In genomic region chr1:234871039-234871709, GRCh38 we compare ENCODE assay signal across 16 cellular contexts.
A peak's percentile ranks its signal among the peaks of the same experiment; 100 is the strongest.
DNase-seq lines count a peak whose midpoint lies in the region; ATAC-seq and TF ChIP-seq lines count a peak whose summit lies in the region.
"Had no signal": no experiment of that assay in that cellular context is flagged by ENCODE, and none has a peak within 500 bp of the region (broad histone marks: within the 10 kb centered on the region; RNA-seq: fewer than 3 reads in every experiment).

No MANE protein-coding gene starts in this region.

- no peak for ATAC-seq in natural killer cell treated with Interleukin-12 subunit alpha and Interleukin-12 subunit beta and Interleukin-15 and Interleukin-18, amount 100 ng/mL, for 72 hours
- no peak for ATAC-seq in natural killer cell
- ATAC-seq in GM18519 (IDR thresholded peaks at IDR 0.05; ENCODE audit: low FRiP score, unreplicated experiment), result no peak
- ATAC-seq in HG03108 (IDR thresholded peaks at IDR 0.05; ENCODE audit: unreplicated experiment), result no peak
- ATAC-seq: activated CD8-positive, alpha-beta T cell treated with anti-CD3 and anti-CD28 coated beads for 36 hours had no signal

- H3K27ac Mint-ChIP-seq in natural killer cell treated with Interleukin-12 subunit alpha and Interleukin-12 subunit beta and Interleukin-15 and Interleukin-18, amount 100 ng/mL, for 72 hours, result peak overlapping the region in 1 of 2 donors; percentile 26
- no peak overlapping the region for H3K27ac Mint-ChIP-seq in natural killer cell
- H3K27ac Mint-ChIP-seq in activated T-helper 1 cell treated with anti-CD3 and anti-CD28 coated beads, Interleukin-12 subunit alpha, Interleukin-12 subunit beta, Interleukin-2, Interleukin-4 antibody, amounts not matched to agents 30 ng/mL and 10 ng/mL and 1 ng/mL, durations not matched to agents 14 hours and 24 hours and 36 hours, result peak overlapping the region; percentile 63
- H3K27ac Mint-ChIP-seq in nephron, result peak overlapping the region in 2 of 3 experiments; percentile 5 to 9
- H3K27ac Mint-ChIP-seq: activated CD8-positive, alpha-beta T cell treated with anti-CD3 and anti-CD28 coated beads for 36 hours had no signal

- H3K4me3 Mint-ChIP-seq in natural killer cell treated with Interleukin-12 subunit alpha and Interleukin-12 subunit beta and Interleukin-15 and Interleukin-18, amount 100 ng/mL, for 72 hours, result no peak overlapping the region
- no peak overlapping the region for H3K4me3 Mint-ChIP-seq in natural killer cell
- H3K4me3 Mint-ChIP-seq in activated T-helper 1 cell treated with anti-CD3 and anti-CD28 coated beads, Interleukin-12 subunit alpha, Interleukin-12 subunit beta, Interleukin-2, Interleukin-4 antibody, amounts not matched to agents 30 ng/mL and 10 ng/mL and 1 ng/mL, durations not matched to agents 14 hours and 24 hours and 36 hours, result no peak overlapping the region
- H3K4me3 Mint-ChIP-seq in nephron, result no peak overlapping the region
- H3K4me3 Mint-ChIP-seq: activated CD8-positive, alpha-beta T cell treated with anti-CD3 and anti-CD28 coated beads for 36 hours; CD4-positive, CD25-positive, alpha-beta regulatory T cell had no signal

- H3K36me3 Mint-ChIP-seq in natural killer cell treated with Interleukin-12 subunit alpha and Interleukin-12 subunit beta and Interleukin-15 and Interleukin-18, amount 100 ng/mL, for 72 hours, result no peaks in the 10 kb centered on the region
- H3K36me3 Mint-ChIP-seq in natural killer cell (no peaks in the 10 kb centered on the region), nephron (ENCODE audit: low read depth) (no peaks in the 10 kb centered on the region)
- H3K36me3 Mint-ChIP-seq in activated T-helper 1 cell treated with anti-CD3 and anti-CD28 coated beads, Interleukin-12 subunit alpha, Interleukin-12 subunit beta, Interleukin-2, Interleukin-4 antibody, amounts not matched to agents 30 ng/mL and 10 ng/mL and 1 ng/mL, durations not matched to agents 14 hours and 24 hours and 36 hours (ENCODE audit: low read depth), result no peaks in the 10 kb centered on the region
- H3K36me3 Mint-ChIP-seq: CD4-positive, CD25-positive, alpha-beta regulatory T cell had no signal

- no peaks in the 10 kb centered on the region for H3K9me3 Mint-ChIP-seq in natural killer cell treated with Interleukin-12 subunit alpha and Interleukin-12 subunit beta and Interleukin-15 and Interleukin-18, amount 100 ng/mL, for 72 hours
- H3K9me3 Mint-ChIP-seq in natural killer cell, result no peaks in the 10 kb centered on the region
- H3K9me3 Mint-ChIP-seq in activated T-helper 1 cell treated with anti-CD3 and anti-CD28 coated beads, Interleukin-12 subunit alpha, Interleukin-12 subunit beta, Interleukin-2, Interleukin-4 antibody, amounts not matched to agents 30 ng/mL and 10 ng/mL and 1 ng/mL, durations not matched to agents 14 hours and 24 hours and 36 hours, result peaks cover 5% of the 10 kb centered on the region
- H3K9me3 Mint-ChIP-seq in nephron, result no peaks in the 10 kb centered on the region
- H3K9me3 Mint-ChIP-seq: activated CD8-positive, alpha-beta T cell treated with anti-CD3 and anti-CD28 coated beads for 36 hours; CD4-positive, CD25-positive, alpha-beta regulatory T cell had no signal

- H3K4me1 Mint-ChIP-seq in natural killer cell treated with Interleukin-12 subunit alpha and Interleukin-12 subunit beta and Interleukin-15 and Interleukin-18, amount 100 ng/mL, for 72 hours (ENCODE audit: low read depth in 2 of 2), result peaks cover 51 to 53% of the 10 kb centered on the region in 2 donors
- H3K4me1 Mint-ChIP-seq in natural killer cell (peaks cover 15 to 16% of the 10 kb centered on the region in 2 donors), nephron (peaks cover 39% of the 10 kb centered on the region)
- peaks cover 60% of the 10 kb centered on the region for H3K4me1 Mint-ChIP-seq in activated T-helper 1 cell treated with anti-CD3 and anti-CD28 coated beads, Interleukin-12 subunit alpha, Interleukin-12 subunit beta, Interleukin-2, Interleukin-4 antibody, amounts not matched to agents 30 ng/mL and 10 ng/mL and 1 ng/mL, durations not matched to agents 14 hours and 24 hours and 36 hours (ENCODE audit: low read depth)

- DNase-seq in natural killer cell treated with Interleukin-12 subunit alpha and Interleukin-12 subunit beta and Interleukin-15 and Interleukin-18, amount 100 ng/mL, for 72 hours (ENCODE audit: low spot score), result peak; percentile 32
- DNase-seq in natural killer cell (no peak), AG20443 (ENCODE audit: low spot score) (no peak), NCI-H146 (lab: John Stamatoyannopoulos, UW) (no peak)
- DNase-seq in activated T-helper 1 cell treated with anti-CD3 and anti-CD28 coated beads, Interleukin-12 subunit alpha, Interleukin-12 subunit beta, Interleukin-2, Interleukin-4 antibody, amounts not matched to agents 30 ng/mL and 10 ng/mL and 1 ng/mL, durations not matched to agents 14 hours and 24 hours and 36 hours (ENCODE audit: low spot score), result no peak
- DNase-seq: activated CD8-positive, alpha-beta T cell treated with anti-CD3 and anti-CD28 coated beads for 36 hours; activated naive CD4-positive, alpha-beta T cell treated with anti-CD3 and anti-CD28 coated beads, Interleukin-2, amount 50 U/mL, for 16 hours; activated T-cell treated with anti-CD3 and anti-CD28 coated beads, Interleukin-2, amount 50 U/mL, for 1 hour; CD4-positive, CD25-positive, alpha-beta regulatory T cell; MG63; NCI-H1417 treated with DMSO at 0.1 percent for 48 hours; NCI-H2171; NCI-H748 treated with DMSO at 0.1 percent for 48 hours had no signal

- H3K27me3 Mint-ChIP-seq in natural killer cell treated with Interleukin-12 subunit alpha and Interleukin-12 subunit beta and Interleukin-15 and Interleukin-18, amount 100 ng/mL, for 72 hours, result no peaks in the 10 kb centered on the region
- H3K27me3 Mint-ChIP-seq in natural killer cell (ENCODE audit: low read depth in 2 of 2) (peaks cover 0 to 4% of the 10 kb centered on the region in 2 donors), nephron (ENCODE audit: low read depth) (peaks cover 8% of the 10 kb centered on the region)
- no peaks in the 10 kb centered on the region for H3K27me3 Mint-ChIP-seq in activated T-helper 1 cell treated with anti-CD3 and anti-CD28 coated beads, Interleukin-12 subunit alpha, Interleukin-12 subunit beta, Interleukin-2, Interleukin-4 antibody, amounts not matched to agents 30 ng/mL and 10 ng/mL and 1 ng/mL, durations not matched to agents 14 hours and 24 hours and 36 hours (ENCODE audit: insufficient read depth)
- H3K27me3 Mint-ChIP-seq: activated CD8-positive, alpha-beta T cell treated with anti-CD3 and anti-CD28 coated beads for 36 hours had no signal

- intact Hi-C loops in natural killer cell (cut with micrococcal nuclease), result no loop called here
- intact Hi-C loops in activated T-helper 1 cell treated with anti-CD3 and anti-CD28 coated beads, Interleukin-12 subunit alpha, Interleukin-12 subunit beta, Interleukin-2, Interleukin-4 antibody, amounts not matched to agents 30 ng/mL and 10 ng/mL and 1 ng/mL, durations not matched to agents 14 hours and 24 hours and 36 hours (cut with micrococcal nuclease), result no loop called here

- TF ChIP-seq CTCF in natural killer cell (IDR thresholded peaks at IDR 0.05) (no peak), nephron (IDR thresholded peaks at IDR 0.05; ENCODE audit: unreplicated experiment in 3 of 3) (no peak)

Comparison
In these comparisons a context has a peak if more than half of its experiments do, and no peak if none do; other contexts are left out.
1. H3K27ac Mint-ChIP-seq: peak in activated T-helper 1 cell treated with anti-CD3 and anti-CD28 coated beads, Interleukin-12 subunit alpha, Interleukin-12 subunit beta, Interleukin-2, Interleukin-4 antibody, amounts not matched to agents 30 ng/mL and 10 ng/mL and 1 ng/mL, durations not matched to agents 14 hours and 24 hours and 36 hours (single experiment) and nephron (2 of 3); none in natural killer cell (0 of 2).